ENCODE assay signal across 9 cellular contexts in genomic region chr22:30822216-30823014, GRCh38.
DNase-seq lines count a peak whose midpoint lies in the region; ATAC-seq, FAIRE-seq and TF ChIP-seq lines count a peak whose summit lies in the region.
"Had no signal": no experiment of that assay in that cellular context is flagged by ENCODE, and none has a peak within 500 bp of the region (broad histone marks: within the 10 kb centered on the region; RNA-seq: fewer than 3 reads in every experiment).

No MANE protein-coding gene starts in this region.

- DNase-seq in activated CD4-positive, alpha-beta memory T cell treated with anti-CD3 and anti-CD28 coated beads for 36 hours = peak; percentile 14
- DNase-seq in activated CD4-positive, alpha-beta memory T cell treated with anti-CD3 and anti-CD28 coated beads, Interleukin-2, amount 10 ng/mL, durations not matched to agents 7 days and 5 days = no peak
- no peak for DNase-seq in mammary epithelial cell
- DNase-seq in kidney = no peak
- no peak for DNase-seq in testis
- DNase-seq in NCI-H1436 (lab: John Stamatoyannopoulos, UW) = no peak
- DNase-seq: midbrain had no signal

- TF ChIP-seq POLR2A in testis (IDR thresholded peaks at IDR 0.05) = no peak

- no peaks in the 10 kb centered on the region for H3K9me3 ChIP-seq in mammary epithelial cell (replicated peaks; ENCODE audit: insufficient read depth, low read length)
- no peaks in the 10 kb centered on the region for H3K9me3 ChIP-seq in kidney (ENCODE audit: control insufficient read depth in 1 of 2, low read length in 2 of 2)
- no peaks in the 10 kb centered on the region for H3K9me3 ChIP-seq in testis

- H3K4me1 ChIP-seq in mammary epithelial cell (ENCODE audit: insufficient read depth, low read length) (peaks cover 7% of the 10 kb centered on the region), kidney (ENCODE audit: control insufficient read depth in 1 of 2, insufficient read depth in 1 of 2, low read depth in 1 of 2, low read length in 2 of 2) (peaks cover 0 to 9% of the 10 kb centered on the region in 2 donors), testis (peaks cover 6% of the 10 kb centered on the region)

- H3K4me1 Mint-ChIP-seq in activated CD4-positive, alpha-beta memory T cell treated with anti-CD3 and anti-CD28 coated beads for 36 hours (ENCODE audit: low read depth) = peaks cover 3% of the 10 kb centered on the region
- peaks cover 14% of the 10 kb centered on the region for H3K4me1 Mint-ChIP-seq in activated CD4-positive, alpha-beta memory T cell treated with anti-CD3 and anti-CD28 coated beads, Interleukin-2, amount 10 ng/mL, durations not matched to agents 7 days and 5 days

- TF ChIP-seq CTCF in mammary epithelial cell (conservative IDR thresholded peaks at IDR 0.05 in 1 of 2, IDR thresholded peaks at IDR 0.05 in 1 of 2; ENCODE audit: extremely low read depth in 1 of 2, insufficient read depth in 1 of 2, low read depth in 1 of 2, low read length in 2 of 2) = no peak
- TF ChIP-seq CTCF in kidney (IDR thresholded peaks at IDR 0.05; ENCODE audit: borderline replicate concordance, extremely low read depth, insufficient read depth) = no peak
- no peak for TF ChIP-seq CTCF in testis (IDR thresholded peaks at IDR 0.05)

- H3K36me3 Mint-ChIP-seq in activated CD4-positive, alpha-beta memory T cell treated with anti-CD3 and anti-CD28 coated beads for 36 hours = no peaks in the 10 kb centered on the region
- no peaks in the 10 kb centered on the region for H3K36me3 Mint-ChIP-seq in activated CD4-positive, alpha-beta memory T cell treated with anti-CD3 and anti-CD28 coated beads, Interleukin-2, amount 10 ng/mL, durations not matched to agents 7 days and 5 days (ENCODE audit: low read depth)

- H3K4me3 ChIP-seq in mammary epithelial cell (replicated peaks in 1 of 3; ENCODE audit: insufficient read depth in 1 of 3, low read depth in 2 of 3, low read length in 3 of 3) (peak overlapping the region; percentile 44 to 51 (median 49)), kidney (ENCODE audit: low read length in 2 of 2) (peak overlapping the region; percentile 49 to 53), testis (peak overlapping the region; percentile 31 to 52)

- peaks cover 40% of the 10 kb centered on the region for H3K27me3 Mint-ChIP-seq in activated CD4-positive, alpha-beta memory T cell treated with anti-CD3 and anti-CD28 coated beads for 36 hours
- H3K27me3 Mint-ChIP-seq in activated CD4-positive, alpha-beta memory T cell treated with anti-CD3 and anti-CD28 coated beads, Interleukin-2, amount 10 ng/mL, durations not matched to agents 7 days and 5 days = peaks cover 42% of the 10 kb centered on the region

- no peak overlapping the region for H3K9ac ChIP-seq in mammary epithelial cell (ENCODE audit: insufficient read depth, low read length)
- H3K9ac ChIP-seq in kidney (ENCODE audit: low read length in 2 of 2) = no peak overlapping the region

- POLR2A ChIA-PET in activated CD4-positive, alpha-beta memory T cell treated with anti-CD3 and anti-CD28 coated beads for 36 hours (lab: Charles Lee) = no interaction called here
- POLR2A ChIA-PET in activated CD4-positive, alpha-beta memory T cell treated with anti-CD3 and anti-CD28 coated beads, Interleukin-2, amount 10 ng/mL, durations not matched to agents 7 days and 5 days (lab: Charles Lee) = no interaction called here

- dilution Hi-C loops in mammary epithelial cell (cut with HindIII; ENCODE audit: low sequenced_read_pairs) = no loop called here

- no peaks in the 10 kb centered on the region for H3K9me3 Mint-ChIP-seq in activated CD4-positive, alpha-beta memory T cell treated with anti-CD3 and anti-CD28 coated beads for 36 hours
- H3K9me3 Mint-ChIP-seq in activated CD4-positive, alpha-beta memory T cell treated with anti-CD3 and anti-CD28 coated beads, Interleukin-2, amount 10 ng/mL, durations not matched to agents 7 days and 5 days = no peaks in the 10 kb centered on the region

- H3K36me3 ChIP-seq in mammary epithelial cell (ENCODE audit: insufficient read depth, low read length) (no peaks in the 10 kb centered on the region), kidney (ENCODE audit: control insufficient read depth in 1 of 2, insufficient read depth in 2 of 2, low read length in 2 of 2) (no peaks in the 10 kb centered on the region), testis (ENCODE audit: low read depth, missing control alignments) (no peaks in the 10 kb centered on the region)

- H3K4me3 Mint-ChIP-seq in activated CD4-positive, alpha-beta memory T cell treated with anti-CD3 and anti-CD28 coated beads for 36 hours = no peak overlapping the region
- H3K4me3 Mint-ChIP-seq in activated CD4-positive, alpha-beta memory T cell treated with anti-CD3 and anti-CD28 coated beads, Interleukin-2, amount 10 ng/mL, durations not matched to agents 7 days and 5 days = no peak overlapping the region

- H2AFZ ChIP-seq in mammary epithelial cell (ENCODE audit: low read depth, low read length) = peak overlapping the region; percentile 86

- no peaks in the 10 kb centered on the region for H4K20me1 ChIP-seq in mammary epithelial cell (ENCODE audit: insufficient read depth, low read length)

- H3K27ac ChIP-seq in mammary epithelial cell (ENCODE audit: insufficient read depth, low read depth, low read length) (no peak overlapping the region), kidney (ENCODE audit: low read depth in 2 of 2, low read length in 2 of 2) (no peak overlapping the region), testis (no peak overlapping the region)

- BruUV-seq in mammary epithelial cell (replicated peaks; lab: Mats Ljungman, UMichigan) = no TSS peak

- CTCF ChIA-PET in activated CD4-positive, alpha-beta memory T cell treated with anti-CD3 and anti-CD28 coated beads for 36 hours (lab: Charles Lee) = no interaction called here
- CTCF ChIA-PET in activated CD4-positive, alpha-beta memory T cell treated with anti-CD3 and anti-CD28 coated beads, Interleukin-2, amount 10 ng/mL, durations not matched to agents 7 days and 5 days (lab: Charles Lee) = no interaction called here
- CTCF ChIA-PET in mammary epithelial cell (lab: Charles Lee; ENCODE audit: low non-redundant PET) = no interaction called here

- H3K27ac Mint-ChIP-seq in activated CD4-positive, alpha-beta memory T cell treated with anti-CD3 and anti-CD28 coated beads for 36 hours = no peak overlapping the region
- H3K27ac Mint-ChIP-seq in activated CD4-positive, alpha-beta memory T cell treated with anti-CD3 and anti-CD28 coated beads, Interleukin-2, amount 10 ng/mL, durations not matched to agents 7 days and 5 days = no peak overlapping the region

- intact Hi-C loops in activated CD4-positive, alpha-beta memory T cell treated with anti-CD3 and anti-CD28 coated beads for 36 hours (cut with micrococcal nuclease) = no loop called here
- intact Hi-C loops in mammary epithelial cell (cut with micrococcal nuclease) (no loop called here), kidney (cut with DNase I) (no loop called here), testis (cut with DNase I; ENCODE audit: low total_unique reads) (no loop called here)

- H3K27me3 ChIP-seq in mammary epithelial cell (ENCODE audit: insufficient read depth, low read length) (no peaks in the 10 kb centered on the region), testis (no peaks in the 10 kb centered on the region)

- in situ Hi-C loops in mammary epithelial cell (cut with MboI; ENCODE audit: low sequenced_read_pairs in 2 of 2) = no loop called here

- 10% methylated on average over 23 of the region's 87 CpGs for WGBS in mammary epithelial cell (ENCODE audit: low coverage, missing lambda C conversion rate)
- 2 to 3% methylated on average over 73 to 82 of the region's 87 CpGs for WGBS in testis, 2 donors

- FAIRE-seq in kidney (lab: Jason Lieb, UNC) = no peak

- no peaks in the 10 kb centered on the region for H3K79me2 ChIP-seq in mammary epithelial cell (ENCODE audit: insufficient read depth, low read length)

- peak overlapping the region; percentile 97 for H3K4me2 ChIP-seq in mammary epithelial cell (ENCODE audit: insufficient read depth, low read depth, low read length)

- ATAC-seq in HG03520 (IDR thresholded peaks at IDR 0.05; ENCODE audit: unreplicated experiment) = no peak
- no peak for ATAC-seq in HG02588 (IDR thresholded peaks at IDR 0.05; ENCODE audit: unreplicated experiment)
